In the genomic region with DNA sequence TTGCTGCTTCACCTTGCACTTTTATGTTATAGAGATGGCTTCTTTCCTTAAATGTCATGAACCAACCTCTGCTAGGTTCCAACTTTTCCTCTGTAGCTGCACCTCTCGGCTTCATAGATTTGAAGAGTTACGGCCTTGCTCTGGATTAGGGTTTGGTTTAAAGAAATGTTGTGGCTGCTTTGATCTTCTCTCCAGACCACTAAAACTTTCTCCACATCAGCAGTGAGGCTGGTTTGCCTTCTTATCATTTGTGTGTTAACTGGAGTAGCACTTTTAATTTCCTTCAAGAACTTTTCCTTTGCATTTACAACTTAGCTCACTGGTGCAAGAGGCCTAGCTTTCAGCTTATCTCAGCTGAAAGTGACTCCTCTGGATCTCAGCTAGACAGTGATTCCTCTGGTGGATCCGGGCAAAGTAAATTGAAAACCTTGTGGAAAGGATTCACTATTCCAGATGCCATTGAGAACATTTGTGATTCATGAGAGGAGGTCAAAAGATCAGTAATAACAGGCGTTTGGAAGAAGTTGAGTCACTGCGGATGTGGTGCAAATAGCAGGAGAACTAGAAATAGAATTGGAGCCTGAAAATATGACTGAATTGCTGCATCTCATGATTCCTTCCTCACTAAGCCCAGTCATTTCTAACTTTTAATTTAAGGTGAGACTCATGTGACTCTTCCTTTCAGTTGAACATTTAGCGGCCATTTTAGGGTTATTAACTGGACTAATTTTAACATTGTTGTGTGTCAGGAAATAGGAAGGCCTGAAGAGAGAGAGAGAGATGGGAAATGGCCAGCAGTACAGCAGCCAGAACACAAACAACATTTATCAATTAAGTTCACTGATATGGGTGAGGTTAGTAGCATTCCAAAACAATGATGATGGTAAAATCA, we compare ENCODE assay signal across 8 cellular contexts. TPM values are rescaled to one million over a fixed set of nuclear protein-coding genes. Genes with fewer than 3 reads are reported as not detected.
DNase-seq lines count a peak whose midpoint lies in the region; ATAC-seq and TF ChIP-seq lines count a peak whose summit lies in the region.

No MANE protein-coding gene starts in this region.

- peak overlapping the region; percentile 28 for H2AFZ ChIP-seq in neuron (ENCODE audit: low read depth, low read length)

- no peaks in the 10 kb centered on the region for H3K9me3 ChIP-seq in ascending aorta
- no peaks in the 10 kb centered on the region for H3K9me3 ChIP-seq in neuron (ENCODE audit: low read length)
- no peaks in the 10 kb centered on the region for H3K9me3 ChIP-seq in tibial nerve

- H3K36me3 ChIP-seq in ascending aorta: no peaks in the 10 kb centered on the region
- no peaks in the 10 kb centered on the region for H3K36me3 ChIP-seq in neuron (ENCODE audit: insufficient read depth, low read length)
- no peaks in the 10 kb centered on the region for H3K36me3 ChIP-seq in tibial nerve

- TF ChIP-seq CTCF in ascending aorta (IDR thresholded peaks at IDR 0.05) (no peak), tibial nerve (IDR thresholded peaks at IDR 0.05) (no peak)

- H3K27me3 ChIP-seq in ascending aorta (no peaks in the 10 kb centered on the region), neuron (ENCODE audit: insufficient read depth, low read length) (no peaks in the 10 kb centered on the region), tibial nerve (no peaks in the 10 kb centered on the region)

- TF ChIP-seq EP300 in tibial nerve (IDR thresholded peaks at IDR 0.05): peak in 1 of 2 donors; percentile 43

- ATAC-seq in GM19025 (IDR thresholded peaks at IDR 0.05; ENCODE audit: low read depth, unreplicated experiment): peak; percentile 66
- peak; percentile 85 for ATAC-seq in HG03432 (IDR thresholded peaks at IDR 0.05; ENCODE audit: unreplicated experiment)

- H3K27ac ChIP-seq in ascending aorta (peak overlapping the region; percentile 73 to 77), tibial nerve (peak overlapping the region in 2 of 4 donors; percentile 42 to 67)

- H3K4me3 ChIP-seq in ascending aorta: no peak overlapping the region
- H3K4me3 ChIP-seq in neuron (ENCODE audit: low read length): no peak overlapping the region
- no peak overlapping the region for H3K4me3 ChIP-seq in tibial nerve

- 68 to 70% methylated on average over 6 of the region's 6 CpGs for WGBS in tibial nerve, 2 donors

- DNase-seq in A172 (ENCODE audit: low spot score): peak; percentile 98
- DNase-seq in ascending aorta (ENCODE audit: low spot score in 2 of 2): no peak
- DNase-seq in DMS153 treated with DMSO at 0.1 percent for 48 hours (lab: John Stamatoyannopoulos, UW; ENCODE audit: unreplicated experiment): no peak
- no peak for DNase-seq in GOT3 (lab: John Stamatoyannopoulos, UW)
- no peak for DNase-seq in tibial nerve (ENCODE audit: low spot score in 2 of 2)

- intact Hi-C loops in ascending aorta (cut with DNase I): loop anchor here (2.0 to 5.0 kb wide), 2 partner anchors 21 to 72 kb away; no protein-coding TSS in a partner anchor

- H3K4me1 ChIP-seq in ascending aorta: peaks cover 0 to 7% of the 10 kb centered on the region in 2 donors
- H3K4me1 ChIP-seq in neuron (ENCODE audit: insufficient read depth, low read length): no peaks in the 10 kb centered on the region
- peaks cover 0 to 3% (median 0%) of the 10 kb centered on the region in 4 donors for H3K4me1 ChIP-seq in tibial nerve

- no peak for TF ChIP-seq POLR2A in tibial nerve (IDR thresholded peaks at IDR 0.05)

RNA-seq across cellular contexts. Expression of a gene that starts 16.2 kb away (rescaled TPM):
- total RNA-seq in A172 (2014; rRNA removed; shearing (Covaris generic)): not detected in 2 replicates
- total RNA-seq in ascending aorta (13.0 TPM), tibial nerve (100 to 1,000 TPM; 142 to 489 (median 195) TPM)

Comparison
In these comparisons a context has a peak if more than half of its experiments do, and no peak if none do; other contexts are left out.
1. RNA of a gene that starts 16.2 kb away (total RNA-seq): 142 to 489 TPM in tibial nerve and 13.0 TPM in ascending aorta (single experiment); not detected in A172; every median in the first group is over 10 times any median in the second.